Comparison of ENCODE assay signal across 11 cellular contexts in the genomic region with DNA sequence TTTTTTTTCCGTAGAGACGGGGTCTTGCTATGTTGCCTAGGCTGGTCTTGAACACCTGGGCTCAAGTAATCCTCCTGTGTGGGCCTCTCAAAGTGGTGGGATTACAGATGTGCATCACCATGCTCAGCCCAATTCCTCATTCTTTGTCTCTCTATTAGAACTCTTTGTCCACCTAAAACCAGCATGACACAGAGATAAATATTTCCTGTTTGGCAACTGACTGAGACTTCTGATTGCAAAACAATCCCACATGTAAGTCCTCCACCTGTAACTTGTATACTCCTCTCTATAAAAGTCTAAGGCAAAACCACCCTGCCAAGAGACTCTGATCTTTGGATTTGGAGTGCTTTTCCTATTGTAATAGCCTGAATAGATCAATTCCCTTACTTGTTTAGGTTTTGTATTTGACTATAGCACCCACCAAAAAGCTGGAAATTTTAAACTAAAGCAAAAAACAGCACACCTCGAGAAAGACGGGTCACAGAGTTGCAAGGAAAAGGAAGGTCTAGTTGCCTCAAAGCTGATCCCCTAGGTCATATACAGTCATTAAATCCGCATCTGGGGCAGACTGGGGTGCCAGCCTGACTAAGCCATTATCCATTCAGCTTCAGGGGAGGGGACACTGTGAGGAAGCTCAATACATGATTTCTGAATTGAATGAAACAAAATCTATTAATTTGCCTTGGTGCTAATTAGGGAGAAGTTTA. TPM values are rescaled to one million over a fixed set of nuclear protein-coding genes. Genes with fewer than 3 reads are reported as not detected.
DNase-seq lines count a peak whose midpoint lies in the region; ATAC-seq and TF ChIP-seq lines count a peak whose summit lies in the region.
"Had no signal": no experiment of that assay in that cellular context is flagged by ENCODE, and none has a peak within 500 bp of the region (broad histone marks: within the 10 kb centered on the region; RNA-seq: fewer than 3 reads in every experiment).

No MANE protein-coding gene starts in this region.

- H3K36me3 ChIP-seq in right atrium auricular region, result peaks cover 12% of the 10 kb centered on the region

- no peak for TF ChIP-seq CTCF in right atrium auricular region (IDR thresholded peaks at IDR 0.05)
- no peak for TF ChIP-seq CTCF in foreskin keratinocyte (conservative IDR thresholded peaks at IDR 0.05)
- no peak for TF ChIP-seq CTCF in type B pancreatic cell (conservative IDR thresholded peaks at IDR 0.05)

- no peak overlapping the region for H3K4me3 ChIP-seq in right atrium auricular region
- H3K4me3 ChIP-seq: GM12878 had no signal

- H3K4me3 Mint-ChIP-seq in type B pancreatic cell, result no peak overlapping the region
- H3K4me3 Mint-ChIP-seq: activated T-cell treated with anti-CD3 and anti-CD28 coated beads, Interleukin-2, amount 50 U/mL, for 24 hours had no signal

- H3K27ac ChIP-seq in right atrium auricular region (no peak overlapping the region), foreskin keratinocyte (no peak overlapping the region), substantia nigra (ENCODE audit: low read depth, low read length, poor library complexity, severe bottlenecking) (no peak overlapping the region)

- DNase-seq in Right ventricle myocardium superior (no peak), right atrium auricular region (ENCODE audit: low spot score) (no peak), SKM-1 (lab: John Stamatoyannopoulos, UW; ENCODE audit: unreplicated experiment) (peak; percentile 16), foreskin keratinocyte (peak; percentile 79 to 91), type B pancreatic cell (ENCODE audit: extremely low spot score, unreplicated experiment) (no peak), substantia nigra (lab: John Stamatoyannopoulos, UW) (no peak), NCI-H146 (lab: John Stamatoyannopoulos, UW) (no peak)
- DNase-seq: activated T-cell treated with anti-CD3 and anti-CD28 coated beads, Interleukin-2, amount 50 U/mL, for 24 hours; occipital lobe had no signal

- H3K27me3 ChIP-seq in right atrium auricular region (no peaks in the 10 kb centered on the region), foreskin keratinocyte (no peaks in the 10 kb centered on the region)

- H3K36me3 Mint-ChIP-seq in type B pancreatic cell, result no peaks in the 10 kb centered on the region

- H3K27ac Mint-ChIP-seq in type B pancreatic cell, result peak overlapping the region; percentile 75
- H3K27ac Mint-ChIP-seq: activated T-cell treated with anti-CD3 and anti-CD28 coated beads, Interleukin-2, amount 50 U/mL, for 24 hours had no signal

- H3K4me1 ChIP-seq in right atrium auricular region (peaks cover 0 to 8% of the 10 kb centered on the region in 2 donors), foreskin keratinocyte (peaks cover 26% of the 10 kb centered on the region)

- no peaks in the 10 kb centered on the region for H3K9me3 Mint-ChIP-seq in type B pancreatic cell
- H3K9me3 Mint-ChIP-seq: activated T-cell treated with anti-CD3 and anti-CD28 coated beads, Interleukin-2, amount 50 U/mL, for 24 hours had no signal

- no peaks in the 10 kb centered on the region for H3K9me3 ChIP-seq in right atrium auricular region

- no peaks in the 10 kb centered on the region for H3K27me3 Mint-ChIP-seq in type B pancreatic cell
- H3K27me3 Mint-ChIP-seq: activated T-cell treated with anti-CD3 and anti-CD28 coated beads, Interleukin-2, amount 50 U/mL, for 24 hours had no signal

- ATAC-seq in Right ventricle myocardium superior (ENCODE audit: poor library complexity) (peak; percentile 8), foreskin keratinocyte (peak; percentile 79), GM18868 (IDR thresholded peaks at IDR 0.05; ENCODE audit: unreplicated experiment) (no peak)
- ATAC-seq: GM12878 had no signal

- intact Hi-C loops in Right ventricle myocardium superior (cut with DNase I), result loop anchor here (5.0 kb wide), 2 partner anchors 328 to 383 kb away; no protein-coding TSS in a partner anchor

- H3K4me1 Mint-ChIP-seq in type B pancreatic cell (ENCODE audit: unreplicated experiment), result peaks cover 14% of the 10 kb centered on the region

RNA-seq across cellular contexts. Expression of gene KIF27, which starts 13.5 kb away (rescaled TPM):
- total RNA-seq in Right ventricle myocardium superior, result 3.8 TPM
- total RNA-seq in right atrium auricular region, result 1 to 10 TPM; 4.3 to 4.6 TPM
- total RNA-seq in foreskin keratinocyte, result 2.8 and 3.9 TPM in 2 replicates
- 0.26 and 0.77 TPM in 2 replicates for polyA plus RNA-seq in foreskin keratinocyte
- 9.3 and 13.3 TPM in 2 replicates for total RNA-seq in type B pancreatic cell (ENCODE audit: low replicate concordance)

RNA-seq across cellular contexts. Expression of gene HNRNPK, which starts 45.3 kb away (rescaled TPM):
- total RNA-seq in Right ventricle myocardium superior (248 TPM), right atrium auricular region (100 to 1,000 TPM; 273 to 345 TPM), foreskin keratinocyte (519 and 525 TPM in 2 replicates), type B pancreatic cell (ENCODE audit: low replicate concordance) (524 and 673 TPM in 2 replicates)
- 334 and 399 TPM in 2 replicates for polyA plus RNA-seq in foreskin keratinocyte

RNA-seq across cellular contexts. Expression of gene RMI1, which starts 45.9 kb away (rescaled TPM):
- total RNA-seq in Right ventricle myocardium superior (7.6 TPM), right atrium auricular region (1 to 10 TPM; 2.1 to 3.1 TPM), foreskin keratinocyte (14.4 and 16.4 TPM in 2 replicates), type B pancreatic cell (ENCODE audit: low replicate concordance) (13.0 and 20.3 TPM in 2 replicates)
- polyA plus RNA-seq in foreskin keratinocyte, result 4.0 and 5.7 TPM in 2 replicates

Comparison
In these comparisons a context has a peak if more than half of its experiments do, and no peak if none do; other contexts are left out.
1. DNase-seq: peak in SKM-1 (single experiment) and foreskin keratinocyte (2 of 2); none in Right ventricle myocardium superior (single experiment), right atrium auricular region (single experiment), type B pancreatic cell (single experiment), substantia nigra (0 of 49) and NCI-H146 (single experiment).